In the genomic region with DNA sequence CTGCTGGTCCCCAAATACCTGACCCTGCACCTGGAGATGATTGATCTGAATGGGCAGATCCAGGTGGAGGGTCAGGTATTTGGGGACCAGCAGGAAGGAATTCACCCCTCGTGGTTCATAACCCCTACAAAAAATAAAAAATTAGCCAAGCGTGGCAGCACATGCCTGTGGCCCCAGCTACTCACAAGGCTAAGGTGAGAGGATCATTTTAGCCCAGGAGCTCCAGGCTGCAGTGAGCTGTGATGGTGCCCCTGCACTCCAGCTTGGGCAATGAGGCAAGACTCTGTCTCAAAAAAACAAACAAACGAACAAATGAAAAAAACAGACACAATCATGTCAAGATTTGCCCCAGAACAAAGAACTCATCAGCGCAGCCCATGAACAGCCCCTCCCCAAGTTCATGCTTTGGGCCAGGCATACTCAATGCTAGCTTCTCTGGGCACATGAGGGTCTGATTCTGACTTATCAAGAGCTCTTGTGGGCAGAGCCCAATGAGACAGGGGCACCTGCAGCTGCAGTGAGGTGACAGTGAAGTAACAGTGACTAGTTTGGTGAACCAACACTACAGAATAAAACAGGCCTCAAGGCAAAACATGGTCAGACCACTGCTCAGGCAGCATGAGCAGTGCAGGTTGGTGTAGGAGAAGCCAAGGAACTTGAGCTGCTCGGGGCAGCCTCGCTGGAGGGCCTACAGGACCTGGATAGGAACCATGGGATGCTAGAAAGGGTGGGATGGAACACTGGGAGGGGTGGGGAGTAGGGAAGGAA, we compare ENCODE assay signal across 1 cellular context.
TF ChIP-seq lines count a peak whose summit lies in the region.

No MANE protein-coding gene starts in this region.

TF ChIP-seq in IMR-90, 13 proteins besides CTCF, POLR2A, EP300 and RAD21 (continued from another document):
- TF ChIP-seq SMC3 (IDR thresholded peaks at IDR 0.05; ENCODE audit: low read depth, low read length) (no peak), MAZ (IDR thresholded peaks at IDR 0.05; ENCODE audit: borderline replicate concordance, low read depth, low read length) (no peak), RCOR1 (IDR thresholded peaks at IDR 0.05; ENCODE audit: insufficient replicate concordance, low read length) (no peak), RFX5 (IDR thresholded peaks at IDR 0.05; ENCODE audit: low read depth, low read length) (no peak), FOS (IDR thresholded peaks at IDR 0.05; ENCODE audit: low read depth, low read length) (no peak), CHD1 (IDR thresholded peaks at IDR 0.05; ENCODE audit: low read depth, low read length) (no peak), USF2 (IDR thresholded peaks at IDR 0.05; ENCODE audit: low read depth, low read length) (no peak), ELK1 (IDR thresholded peaks at IDR 0.05; ENCODE audit: borderline replicate concordance, low read depth, low read length) (no peak), MXI1 (IDR thresholded peaks at IDR 0.05; ENCODE audit: borderline replicate concordance, low read depth, low read length) (no peak)
TF ChIP-seq in IMR-90: peak in this region for 0.
